2 cellular contexts compared by ENCODE assay signal in the genomic region with DNA sequence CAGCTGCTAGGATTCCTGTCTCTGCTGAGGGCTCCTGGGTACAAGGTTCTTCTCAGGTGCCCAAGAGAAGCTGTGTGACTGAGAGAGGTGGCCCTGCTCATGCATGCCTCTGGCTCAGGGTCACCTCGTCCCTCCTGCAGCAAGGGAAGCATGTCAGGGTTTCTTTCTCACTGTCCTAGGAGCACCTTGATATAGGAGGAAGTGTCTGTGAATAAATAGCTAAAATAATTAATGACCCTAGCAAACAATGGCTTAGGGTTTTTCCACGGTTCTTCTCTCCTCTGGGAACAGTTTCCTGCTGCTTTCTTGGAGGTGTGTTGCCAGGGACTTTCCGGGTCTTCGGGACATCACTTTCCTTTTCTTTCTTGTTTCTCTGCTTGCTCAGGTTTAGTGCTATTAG.
TF ChIP-seq lines count a peak whose summit lies in the region.

No MANE protein-coding gene starts in this region.

TF ChIP-seq in GM23338, 12 proteins besides CTCF, POLR2A, EP300 and RAD21:
- TF ChIP-seq JUNB (IDR thresholded peaks at IDR 0.05; ENCODE audit: unreplicated experiment) (no peak), STAT1 (IDR thresholded peaks at IDR 0.05; ENCODE audit: unreplicated experiment) (no peak), ZNF331 (CRISPR knock-in tag; IDR thresholded peaks at IDR 0.05; ENCODE audit: low read depth) (no peak), ZNF114 (CRISPR knock-in tag; IDR thresholded peaks at IDR 0.05) (no peak), CREB1 (CRISPR knock-in tag; IDR thresholded peaks at IDR 0.05; ENCODE audit: low read depth) (no peak), EZH2 (IDR thresholded peaks at IDR 0.05; ENCODE audit: low read depth, unreplicated experiment) (no peak), ZNF462 (CRISPR knock-in tag; IDR thresholded peaks at IDR 0.05) (no peak), POLR2AphosphoS5 (IDR thresholded peaks at IDR 0.05; ENCODE audit: low read depth) (no peak), EZH2phosphoT487 (IDR thresholded peaks at IDR 0.05; ENCODE audit: unreplicated experiment) (no peak)
- TF ChIP-seq, protein P1, sequence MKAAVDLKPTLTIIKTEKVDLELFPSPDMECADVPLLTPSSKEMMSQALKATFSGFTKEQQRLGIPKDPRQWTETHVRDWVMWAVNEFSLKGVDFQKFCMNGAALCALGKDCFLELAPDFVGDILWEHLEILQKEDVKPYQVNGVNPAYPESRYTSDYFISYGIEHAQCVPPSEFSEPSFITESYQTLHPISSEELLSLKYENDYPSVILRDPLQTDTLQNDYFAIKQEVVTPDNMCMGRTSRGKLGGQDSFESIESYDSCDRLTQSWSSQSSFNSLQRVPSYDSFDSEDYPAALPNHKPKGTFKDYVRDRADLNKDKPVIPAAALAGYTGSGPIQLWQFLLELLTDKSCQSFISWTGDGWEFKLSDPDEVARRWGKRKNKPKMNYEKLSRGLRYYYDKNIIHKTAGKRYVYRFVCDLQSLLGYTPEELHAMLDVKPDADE (IDR thresholded peaks at IDR 0.05): no peak
TF ChIP-seq in GM23338: peak in this region for 0.

TF ChIP-seq in GM12878, 131 proteins besides CTCF, POLR2A, EP300 and RAD21:
- TF ChIP-seq TBL1XR1 (IDR thresholded peaks at IDR 0.05; ENCODE audit: low read depth, low read length): no peak
- TF ChIP-seq SMAD1 (IDR thresholded peaks at IDR 0.05; ENCODE audit: low read depth, partially characterized antibody): no peak
- no peak for TF ChIP-seq TARDBP (IDR thresholded peaks at IDR 0.05; ENCODE audit: borderline replicate concordance)
- TF ChIP-seq, protein P2, sequence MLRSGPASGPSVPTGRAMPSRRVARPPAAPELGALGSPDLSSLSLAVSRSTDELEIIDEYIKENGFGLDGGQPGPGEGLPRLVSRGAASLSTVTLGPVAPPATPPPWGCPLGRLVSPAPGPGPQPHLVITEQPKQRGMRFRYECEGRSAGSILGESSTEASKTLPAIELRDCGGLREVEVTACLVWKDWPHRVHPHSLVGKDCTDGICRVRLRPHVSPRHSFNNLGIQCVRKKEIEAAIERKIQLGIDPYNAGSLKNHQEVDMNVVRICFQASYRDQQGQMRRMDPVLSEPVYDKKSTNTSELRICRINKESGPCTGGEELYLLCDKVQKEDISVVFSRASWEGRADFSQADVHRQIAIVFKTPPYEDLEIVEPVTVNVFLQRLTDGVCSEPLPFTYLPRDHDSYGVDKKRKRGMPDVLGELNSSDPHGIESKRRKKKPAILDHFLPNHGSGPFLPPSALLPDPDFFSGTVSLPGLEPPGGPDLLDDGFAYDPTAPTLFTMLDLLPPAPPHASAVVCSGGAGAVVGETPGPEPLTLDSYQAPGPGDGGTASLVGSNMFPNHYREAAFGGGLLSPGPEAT (IDR thresholded peaks at IDR 0.05; ENCODE audit: low read depth): 0 out of 2 replicates have a peak, but pooled peaks have one; percentile 15
- TF ChIP-seq RUNX3 (IDR thresholded peaks at IDR 0.05; ENCODE audit: low read length): no peak
- TF ChIP-seq IKZF2 (IDR thresholded peaks at IDR 0.05): peak in 1 of 2 experiments; percentile 12; a peak in 1 of 4 replicates
- TF ChIP-seq PAX5 (IDR thresholded peaks at IDR 0.05; ENCODE audit: borderline replicate concordance, low read depth, low read length): no peak
